Comparison of ENCODE assay signal across 25 cellular contexts in the genomic region with DNA sequence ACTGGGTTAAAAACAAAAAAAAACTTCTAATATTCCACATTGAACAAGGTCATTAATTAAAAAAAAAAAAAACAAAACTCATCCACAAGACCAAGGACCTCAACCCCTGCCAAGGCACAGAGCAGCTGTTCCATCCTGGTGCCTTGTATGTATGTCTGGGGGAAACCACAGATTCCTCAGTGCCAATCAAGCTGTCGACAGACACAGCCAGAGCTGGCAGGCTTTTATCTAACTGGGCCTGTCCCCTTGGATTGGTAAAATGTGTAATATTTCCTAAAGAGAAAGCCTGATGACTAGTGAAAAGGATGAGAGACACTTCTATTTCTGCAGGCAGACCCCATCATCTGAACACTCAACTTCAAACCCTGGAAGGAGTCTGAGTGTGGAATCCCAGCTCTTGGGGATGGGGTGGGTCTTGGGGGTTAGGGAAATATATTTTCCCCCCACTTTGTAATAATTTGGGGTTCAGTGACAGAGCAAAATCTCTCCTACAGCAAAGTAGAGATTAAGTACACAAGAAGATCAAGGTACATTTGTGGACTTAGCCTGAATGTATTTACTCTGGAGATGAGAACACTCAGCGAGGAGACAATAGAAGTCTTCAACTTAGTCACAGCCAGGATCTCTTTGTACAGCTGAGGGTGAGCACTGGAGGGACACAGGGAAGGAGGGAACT.
DNase-seq lines count a peak whose midpoint lies in the region; ATAC-seq, FAIRE-seq and TF ChIP-seq lines count a peak whose summit lies in the region.
"Had no signal": no experiment of that assay in that cellular context is flagged by ENCODE, and none has a peak within 500 bp of the region (broad histone marks: within the 10 kb centered on the region; RNA-seq: fewer than 3 reads in every experiment).

No MANE protein-coding gene starts in this region.

- peaks cover 28% of the 10 kb centered on the region for H3K4me1 Mint-ChIP-seq in Caco-2 (ENCODE audit: low read depth, unreplicated experiment)
- H3K4me1 Mint-ChIP-seq: activated CD4-positive, alpha-beta memory T cell treated with anti-CD3 and anti-CD28 coated beads, Interleukin-2, amount 10 ng/mL, durations not matched to agents 7 days and 5 days; activated naive CD4-positive, alpha-beta T cell treated with anti-CD3 and anti-CD28 coated beads, Interleukin-2, amount 10 ng/mL, durations not matched to agents 7 days and 5 days had no signal

- TF ChIP-seq CTCF in Caco-2 (IDR thresholded peaks at IDR 0.05; ENCODE audit: insufficient read depth in 1 of 2, low read depth in 1 of 2, low read length in 1 of 2, severe bottlenecking in 1 of 2, unreplicated experiment in 1 of 2) (no peak), ascending aorta (IDR thresholded peaks at IDR 0.05) (no peak), gastrocnemius medialis (IDR thresholded peaks at IDR 0.05 in 4 of 5, conservative IDR thresholded peaks at IDR 0.05 in 1 of 5) (no peak), kidney (IDR thresholded peaks at IDR 0.05; ENCODE audit: borderline replicate concordance, extremely low read depth, insufficient read depth) (no peak), Peyer's patch (IDR thresholded peaks at IDR 0.05) (no peak)

- peaks cover 9% of the 10 kb centered on the region for H3K4me1 ChIP-seq in Caco-2
- H3K4me1 ChIP-seq in ascending aorta = peaks cover 0 to 33% of the 10 kb centered on the region in 2 donors
- peaks cover 57 to 60% of the 10 kb centered on the region in 2 donors for H3K4me1 ChIP-seq in gastrocnemius medialis
- H3K4me1 ChIP-seq in kidney (ENCODE audit: control insufficient read depth in 1 of 2, insufficient read depth in 1 of 2, low read depth in 1 of 2, low read length in 2 of 2) = peaks cover 0 to 7% of the 10 kb centered on the region in 2 donors
- H3K4me1 ChIP-seq in Peyer's patch = no peaks in the 10 kb centered on the region
- H3K4me1 ChIP-seq: SJSA1 had no signal

- H3K9me3 ChIP-seq in Caco-2 (no peaks in the 10 kb centered on the region), ascending aorta (no peaks in the 10 kb centered on the region), gastrocnemius medialis (no peaks in the 10 kb centered on the region), kidney (ENCODE audit: control insufficient read depth in 1 of 2, low read length in 2 of 2) (no peaks in the 10 kb centered on the region), Peyer's patch (no peaks in the 10 kb centered on the region)
- H3K9me3 ChIP-seq: SJSA1 had no signal

- intact Hi-C loops in Caco-2 (cut with micrococcal nuclease; ENCODE audit: unreplicated experiment) (loop anchor here (2.0 kb wide), 1 partner anchor 26 kb away; no protein-coding TSS in a partner anchor), ascending aorta (cut with DNase I) (loop anchor here (2.0 kb wide), 1 partner anchor 76 kb away; a partner anchor contains a TSS), left ventricle myocardium superior (cut with micrococcal nuclease) (no loop called here), gastrocnemius medialis (cut with DNase I; ENCODE audit: low total_unique reads) (loop anchor here (2.0 kb wide), 3 partner anchors 32 to 76 kb away; a partner anchor contains a TSS), kidney (cut with DNase I) (no loop called here)

- no TSS peak for BruUV-seq in Caco-2 (replicated peaks; lab: Mats Ljungman, UMichigan)

- H3K36me3 Mint-ChIP-seq in Caco-2 (ENCODE audit: insufficient read depth, unreplicated experiment) = peaks cover 16% of the 10 kb centered on the region
- H3K36me3 Mint-ChIP-seq: activated naive CD4-positive, alpha-beta T cell treated with anti-CD3 and anti-CD28 coated beads, Interleukin-2, amount 10 ng/mL, durations not matched to agents 7 days and 5 days; CD14-positive monocyte had no signal

- no peak overlapping the region for H3K4me3 ChIP-seq in Caco-2 (ENCODE audit: low read depth, low read length)
- no peak overlapping the region for H3K4me3 ChIP-seq in ascending aorta
- no peak overlapping the region for H3K4me3 ChIP-seq in gastrocnemius medialis
- H3K4me3 ChIP-seq in kidney (ENCODE audit: low read length in 2 of 2) = no peak overlapping the region
- no peak overlapping the region for H3K4me3 ChIP-seq in Peyer's patch
- H3K4me3 ChIP-seq: SJSA1 had no signal

- H3K36me3 ChIP-seq in Caco-2 (ENCODE audit: control insufficient read depth, insufficient read depth, low read length) (no peaks in the 10 kb centered on the region; the same call in 1 of the 2 replicates), ascending aorta (no peaks in the 10 kb centered on the region), gastrocnemius medialis (no peaks in the 10 kb centered on the region), kidney (ENCODE audit: control insufficient read depth in 1 of 2, insufficient read depth in 2 of 2, low read length in 2 of 2) (no peaks in the 10 kb centered on the region), Peyer's patch (peaks cover 0 to 6% (median 0%) of the 10 kb centered on the region in 3 donors)

- in situ Hi-C loops in gastrocnemius medialis (cut with MboI; ENCODE audit: low sequenced_read_pairs in 4 of 4) = no loop called here

- POLR2A ChIA-PET in Caco-2 (lab: Charles Lee) = no interaction called here

- TF ChIP-seq POLR2A in gastrocnemius medialis (IDR thresholded peaks at IDR 0.05) = no peak
- no peak for TF ChIP-seq POLR2A in Peyer's patch (IDR thresholded peaks at IDR 0.05)

- H3K27me3 ChIP-seq in Caco-2 (replicated peaks; ENCODE audit: control insufficient read depth, insufficient read depth, low read length) (no peaks in the 10 kb centered on the region), ascending aorta (no peaks in the 10 kb centered on the region), gastrocnemius medialis (no peaks in the 10 kb centered on the region), Peyer's patch (no peaks in the 10 kb centered on the region)
- H3K27me3 ChIP-seq: SJSA1 had no signal

- no peak for DNase-seq in Caco-2
- no peak for DNase-seq in ascending aorta (ENCODE audit: low spot score in 2 of 2)
- DNase-seq in left ventricle myocardium superior = no peak
- DNase-seq in gastrocnemius medialis = no peak
- DNase-seq in central memory CD4-positive, alpha-beta T cell = no peak
- DNase-seq in kidney = no peak
- no peak for DNase-seq in activated CD4-positive, alpha-beta T cell treated with anti-CD3 and anti-CD28 coated beads, Interleukin-2, amount 50 U/mL, for 48 hours
- DNase-seq in Peyer's patch = no peak
- DNase-seq: ACHN; activated CD4-positive, alpha-beta memory T cell treated with anti-CD3 and anti-CD28 coated beads, Interleukin-2, amount 10 ng/mL, durations not matched to agents 7 days and 5 days; activated naive CD4-positive, alpha-beta T cell treated with anti-CD3 and anti-CD28 coated beads, Interleukin-2, amount 10 ng/mL, durations not matched to agents 7 days and 5 days; activated T-cell treated with anti-CD3 and anti-CD28 coated beads, Interleukin-2, amount 50 U/mL, for 1 hour; cortex of kidney; DMS153; H7; Kasumi-1; kidney glomerular epithelial cell; NCI-H2171 treated with DMSO at 0.1 percent for 48 hours; NCI-H774; stimulated activated naive CD4-positive, alpha-beta T cell treated with Interleukin-2 at 50 U/mL for 16 hours had no signal

- H3K9me3 Mint-ChIP-seq in Caco-2 (ENCODE audit: unreplicated experiment) = no peaks in the 10 kb centered on the region
- H3K9me3 Mint-ChIP-seq: activated CD4-positive, alpha-beta memory T cell treated with anti-CD3 and anti-CD28 coated beads, Interleukin-2, amount 10 ng/mL, durations not matched to agents 7 days and 5 days; activated naive CD4-positive, alpha-beta T cell treated with anti-CD3 and anti-CD28 coated beads, Interleukin-2, amount 10 ng/mL, durations not matched to agents 7 days and 5 days; CD14-positive monocyte; T-helper 1 cell treated with Interleukin-12 subunit alpha and Interleukin-12 subunit beta and Interleukin-4 antibody, amounts not matched to agents 30 μg/mL and 1 μg/mL, for 36 hours had no signal

- CTCF ChIA-PET in Caco-2 (lab: Charles Lee) = no interaction called here

- H3K27ac Mint-ChIP-seq in Caco-2 (ENCODE audit: unreplicated experiment) = peak overlapping the region; percentile 36
- H3K27ac Mint-ChIP-seq: activated CD4-positive, alpha-beta memory T cell treated with anti-CD3 and anti-CD28 coated beads, Interleukin-2, amount 10 ng/mL, durations not matched to agents 7 days and 5 days; activated naive CD4-positive, alpha-beta T cell treated with anti-CD3 and anti-CD28 coated beads, Interleukin-2, amount 10 ng/mL, durations not matched to agents 7 days and 5 days; CD14-positive monocyte; T-helper 1 cell treated with Interleukin-12 subunit alpha and Interleukin-12 subunit beta and Interleukin-4 antibody, amounts not matched to agents 30 μg/mL and 1 μg/mL, for 36 hours had no signal

- ATAC-seq in left ventricle myocardium superior (peak; percentile 55), gastrocnemius medialis (no peak)

- no peak overlapping the region for H3K4me3 Mint-ChIP-seq in Caco-2 (ENCODE audit: unreplicated experiment)
- H3K4me3 Mint-ChIP-seq: activated CD4-positive, alpha-beta memory T cell treated with anti-CD3 and anti-CD28 coated beads, Interleukin-2, amount 10 ng/mL, durations not matched to agents 7 days and 5 days; activated naive CD4-positive, alpha-beta T cell treated with anti-CD3 and anti-CD28 coated beads, Interleukin-2, amount 10 ng/mL, durations not matched to agents 7 days and 5 days; CD14-positive monocyte; T-helper 1 cell treated with Interleukin-12 subunit alpha and Interleukin-12 subunit beta and Interleukin-4 antibody, amounts not matched to agents 30 μg/mL and 1 μg/mL, for 36 hours had no signal

- H3K9ac ChIP-seq in kidney (ENCODE audit: low read length in 2 of 2) = no peak overlapping the region

- peak overlapping the region; percentile 82 to 84 for H3K27ac ChIP-seq in ascending aorta
- H3K27ac ChIP-seq in gastrocnemius medialis = peak overlapping the region; percentile 82 to 90 (median 86)
- no peak overlapping the region for H3K27ac ChIP-seq in kidney (ENCODE audit: low read depth in 2 of 2, low read length in 2 of 2)
- H3K27ac ChIP-seq in Peyer's patch = peak overlapping the region in 1 of 4 donors; percentile 30
- H3K27ac ChIP-seq: SJSA1 had no signal

- H3K27me3 Mint-ChIP-seq in Caco-2 (ENCODE audit: insufficient read depth, unreplicated experiment) = no peaks in the 10 kb centered on the region
- H3K27me3 Mint-ChIP-seq: activated CD4-positive, alpha-beta memory T cell treated with anti-CD3 and anti-CD28 coated beads, Interleukin-2, amount 10 ng/mL, durations not matched to agents 7 days and 5 days had no signal

- no peak for FAIRE-seq in kidney (lab: Jason Lieb, UNC)
- FAIRE-seq: GM12892, urothelium cell line had no signal

Comparison
In these comparisons a context has a peak if more than half of its experiments do, and no peak if none do; other contexts are left out.
1. H3K27ac ChIP-seq: peak in ascending aorta (2 of 2) and gastrocnemius medialis (4 of 4); none in kidney (0 of 2).
2. intact Hi-C loops: an anchor here in Caco-2 (2.0 kb wide), ascending aorta (2.0 kb wide) and gastrocnemius medialis (2.0 kb wide); none called in left ventricle myocardium superior and kidney.